9 cellular contexts compared by ENCODE assay signal in genomic region chr3:187367561-187368103, GRCh38. TPM values are rescaled to one million over a fixed set of nuclear protein-coding genes. Genes with fewer than 3 reads are reported as not detected.
DNase-seq lines count a peak whose midpoint lies in the region; ATAC-seq and TF ChIP-seq lines count a peak whose summit lies in the region.
"Had no signal": no experiment of that assay in that cellular context is flagged by ENCODE, and none has a peak within 500 bp of the region (broad histone marks: within the 10 kb centered on the region; RNA-seq: fewer than 3 reads in every experiment).

No MANE protein-coding gene starts in this region.

- peak overlapping the region; percentile 88 to 90 for H3K4me3 Mint-ChIP-seq in activated T-cell treated with anti-CD3 and anti-CD28 coated beads, Interleukin-2, amount 50 U/mL, for 72 hours
- H3K4me3 Mint-ChIP-seq: neural progenitor cell had no signal

- DNase-seq in activated T-cell treated with anti-CD3 and anti-CD28 coated beads, Interleukin-2, amount 50 U/mL, for 72 hours: no peak
- DNase-seq in substantia nigra (lab: John Stamatoyannopoulos, UW) (peak in 24 of 49 donors; percentile 3 to 35 (median 10)), erythroblast (lab: John Stamatoyannopoulos, UW) (no peak), medulla oblongata (ENCODE audit: extremely low spot score) (no peak), DMS114 treated with DMSO at 0.1 percent for 48 hours (lab: John Stamatoyannopoulos, UW; ENCODE audit: unreplicated experiment) (no peak), NCI-H146 (lab: John Stamatoyannopoulos, UW) (no peak)

- no peaks in the 10 kb centered on the region for H3K27me3 Mint-ChIP-seq in activated T-cell treated with anti-CD3 and anti-CD28 coated beads, Interleukin-2, amount 50 U/mL, for 72 hours (ENCODE audit: low read depth)

- ATAC-seq in HG03135 (IDR thresholded peaks at IDR 0.05; ENCODE audit: unreplicated experiment): peak; percentile 22
- ATAC-seq in activated T-cell treated with anti-CD3 and anti-CD28 coated beads, Interleukin-2, amount 50 U/mL, for 72 hours (replicated peaks in 1 of 2): peak in 1 of 2 donors; percentile 27

- peak overlapping the region; percentile 90 for H3K27ac ChIP-seq in layer of hippocampus (ENCODE audit: low read depth, low read length)
- H3K27ac ChIP-seq in substantia nigra (ENCODE audit: low read depth, low read length, poor library complexity, severe bottlenecking): peak overlapping the region; percentile 83
- H3K27ac ChIP-seq: neural progenitor cell had no signal

- H3K27me3 ChIP-seq in layer of hippocampus (ENCODE audit: control insufficient read depth, insufficient read depth, low read length): no peaks in the 10 kb centered on the region
- H3K27me3 ChIP-seq: neural progenitor cell had no signal

- H3K36me3 Mint-ChIP-seq in activated T-cell treated with anti-CD3 and anti-CD28 coated beads, Interleukin-2, amount 50 U/mL, for 72 hours (ENCODE audit: insufficient read depth in 2 of 2): peaks cover 1 to 6% of the 10 kb centered on the region in 2 donors
- H3K36me3 Mint-ChIP-seq: neural progenitor cell had no signal

- peak overlapping the region; percentile 97 for H3K27ac Mint-ChIP-seq in activated T-cell treated with anti-CD3 and anti-CD28 coated beads, Interleukin-2, amount 50 U/mL, for 72 hours

- no peak for TF ChIP-seq POLR2A in erythroblast (IDR thresholded peaks at IDR 0.05; ENCODE audit: low read length)

- H3K9me3 Mint-ChIP-seq in activated T-cell treated with anti-CD3 and anti-CD28 coated beads, Interleukin-2, amount 50 U/mL, for 72 hours: no peaks in the 10 kb centered on the region
- H3K9me3 Mint-ChIP-seq: neural progenitor cell had no signal

- peaks cover 22% of the 10 kb centered on the region for H3K4me1 Mint-ChIP-seq in activated T-cell treated with anti-CD3 and anti-CD28 coated beads, Interleukin-2, amount 50 U/mL, for 72 hours (ENCODE audit: low read depth)
- H3K4me1 Mint-ChIP-seq: neural progenitor cell had no signal

RNA-seq across cellular contexts. Expression of gene RTP4, which starts 0.6 kb away (rescaled TPM):
- 1 to 10 TPM; 2.8 to 3.4 TPM for total RNA-seq in activated T-cell treated with anti-CD3 and anti-CD28 coated beads, Interleukin-2, amount 50 U/mL, for 72 hours
